Comparison of ENCODE assay signal across 17 cellular contexts in the genomic region with DNA sequence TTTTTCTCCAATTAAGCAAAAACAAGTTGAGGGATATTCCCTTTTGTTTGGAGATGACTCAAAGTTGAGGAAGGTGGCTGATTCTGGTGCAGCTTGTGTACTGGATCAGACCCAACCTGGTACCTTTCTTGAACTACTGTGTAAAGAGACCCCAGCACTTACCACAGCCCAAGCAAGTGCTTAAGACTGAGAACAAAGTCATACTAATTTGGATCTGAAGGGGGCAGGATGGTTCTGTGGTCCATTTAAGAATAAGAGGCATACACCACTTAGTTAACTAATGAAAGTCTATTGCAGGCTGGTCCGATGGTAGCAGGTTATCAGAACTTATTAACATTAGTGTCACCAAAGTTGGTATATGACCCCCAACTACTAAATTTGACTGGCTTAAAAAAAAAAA. TPM values are rescaled to one million over a fixed set of nuclear protein-coding genes. Genes with fewer than 3 reads are reported as not detected.
A peak's percentile ranks its signal among the peaks of the same experiment; 100 is the strongest.
DNase-seq lines count a peak whose midpoint lies in the region; ATAC-seq and TF ChIP-seq lines count a peak whose summit lies in the region.
"Had no signal": no experiment of that assay in that cellular context is flagged by ENCODE, and none has a peak within 500 bp of the region (broad histone marks: within the 10 kb centered on the region; RNA-seq: fewer than 3 reads in every experiment).

No MANE protein-coding gene starts in this region.

- H3K9me3 ChIP-seq in BLaER1 (no peaks in the 10 kb centered on the region), Karpas-422 (ENCODE audit: low read length) (no peaks in the 10 kb centered on the region), left lung (no peaks in the 10 kb centered on the region)
- H3K9me3 ChIP-seq: colonic mucosa, gastrocnemius medialis, SJSA1, stomach had no signal

- intact Hi-C loops in left lung (cut with DNase I) = no loop called here

- peak overlapping the region; percentile 8; the same call in 1 of the 2 replicates for H3K4me2 ChIP-seq in BLaER1
- no peak overlapping the region for H3K4me2 ChIP-seq in Karpas-422 (ENCODE audit: low read depth, low read length, poor library complexity, severe bottlenecking)

- no peaks in the 10 kb centered on the region for H3K27me3 ChIP-seq in BLaER1
- H3K27me3 ChIP-seq in Karpas-422 (ENCODE audit: low read length) = no peaks in the 10 kb centered on the region
- H3K27me3 ChIP-seq in left lung = peaks cover 0 to 15% of the 10 kb centered on the region in 2 donors
- H3K27me3 ChIP-seq: colonic mucosa had no signal

- no peak overlapping the region for H2AFZ ChIP-seq in Karpas-422 (ENCODE audit: low read length)

- H3K4me1 ChIP-seq in BLaER1 = peaks cover 43% of the 10 kb centered on the region
- peaks cover 4% of the 10 kb centered on the region; the same call in 1 of the 2 replicates for H3K4me1 ChIP-seq in Karpas-422 (ENCODE audit: low read length)
- H3K4me1 ChIP-seq in left lung = peaks cover 0 to 10% of the 10 kb centered on the region in 2 donors
- H3K4me1 ChIP-seq: colonic mucosa, SJSA1 had no signal

- H3K9ac ChIP-seq in BLaER1 = no peak overlapping the region
- no peak overlapping the region for H3K9ac ChIP-seq in Karpas-422 (ENCODE audit: low read length)

- no peaks in the 10 kb centered on the region for H3K79me2 ChIP-seq in Karpas-422 (ENCODE audit: low read length)

- no peak for TF ChIP-seq CTCF in left lung (IDR thresholded peaks at IDR 0.05)

- DNase-seq in Karpas-422 (peak; percentile 58), caudate nucleus (lab: John Stamatoyannopoulos, UW) (no peak), left lung (no peak), activated T-cell treated with anti-CD3 and anti-CD28 coated beads for 4 hours (no peak), NCI-H2227 (lab: John Stamatoyannopoulos, UW; ENCODE audit: unreplicated experiment) (no peak)
- DNase-seq in activated CD8-positive, alpha-beta memory T cell treated with anti-CD3 and anti-CD28 coated beads, Interleukin-2, amount 50 U/mL, for 48 hours = no peak
- DNase-seq: colonic mucosa, gastrocnemius medialis, GDM1, NCI-H146, NCI-H774, nephron progenitor cell, stomach had no signal

- ATAC-seq in left lung (peak; percentile 16), HG02588 (IDR thresholded peaks at IDR 0.05; ENCODE audit: unreplicated experiment) (no peak)
- ATAC-seq: sciatic nerve had no signal

- H3K9me2 ChIP-seq in Karpas-422 (replicated peaks; ENCODE audit: insufficient read depth, low read length) = no peaks in the 10 kb centered on the region

- H3K4me3 ChIP-seq in BLaER1 (no peak overlapping the region), Karpas-422 (ENCODE audit: low read length) (no peak overlapping the region), left lung (no peak overlapping the region)
- H3K4me3 ChIP-seq: colonic mucosa, gastrocnemius medialis, SJSA1, stomach had no signal

- no peaks in the 10 kb centered on the region for H3K36me3 ChIP-seq in BLaER1
- no peaks in the 10 kb centered on the region for H3K36me3 ChIP-seq in Karpas-422 (ENCODE audit: insufficient read depth, low read length)
- H3K36me3 ChIP-seq in left lung = no peaks in the 10 kb centered on the region
- H3K36me3 ChIP-seq: colonic mucosa, gastrocnemius medialis, SJSA1, stomach had no signal

- H4K20me1 ChIP-seq in BLaER1 = no peaks in the 10 kb centered on the region
- no peaks in the 10 kb centered on the region for H4K20me1 ChIP-seq in Karpas-422 (ENCODE audit: insufficient read depth, low read depth, low read length)

- H3K27ac ChIP-seq in BLaER1 = no peak overlapping the region
- no peak overlapping the region for H3K27ac ChIP-seq in Karpas-422 (ENCODE audit: low read length)
- H3K27ac ChIP-seq in caudate nucleus (ENCODE audit: low read depth, low read length) = peak overlapping the region; percentile 49
- no peak overlapping the region for H3K27ac ChIP-seq in left lung
- H3K27ac ChIP-seq: colonic mucosa, gastrocnemius medialis, SJSA1, stomach had no signal

RNA-seq across cellular contexts. Expression of a gene that starts 6.3 kb away (rescaled TPM):
- total RNA-seq in Karpas-422 (2014; rRNA removed; shearing (Covaris generic); ENCODE audit: low replicate concordance) = 1.1 and 1.6 TPM in 2 replicates
- total RNA-seq in left lung = 10 to 100 TPM; 10.8 to 16.0 TPM

RNA-seq across cellular contexts. Expression of a gene that starts 50.7 kb away (rescaled TPM):
- total RNA-seq in Karpas-422 (2014; rRNA removed; shearing (Covaris generic); ENCODE audit: low replicate concordance) = 43.3 and 48.7 TPM in 2 replicates
- total RNA-seq in left lung = 10 to 100 TPM; 41.5 to 45.0 TPM

RNA-seq across cellular contexts. Expression of a gene that starts 55.6 kb away (rescaled TPM):
- total RNA-seq in Karpas-422 (2014; rRNA removed; shearing (Covaris generic); ENCODE audit: low replicate concordance) = 30.7 and 46.2 TPM in 2 replicates
- total RNA-seq in left lung = 10 to 100 TPM in 1 of 2 donors, 1 to 10 TPM in 1; 8.6 to 25.0 TPM
